11 cellular contexts compared by ENCODE assay signal in genomic region chr1:168636200-168636599, GRCh38. TPM values are rescaled to one million over a fixed set of nuclear protein-coding genes. Genes with fewer than 3 reads are reported as not detected.
DNase-seq lines count a peak whose midpoint lies in the region; ATAC-seq and TF ChIP-seq lines count a peak whose summit lies in the region.
"Had no signal": no experiment of that assay in that cellular context is flagged by ENCODE, and none has a peak within 500 bp of the region (broad histone marks: within the 10 kb centered on the region; RNA-seq: fewer than 3 reads in every experiment).

No MANE protein-coding gene starts in this region.

- H3K79me2 ChIP-seq in Karpas-422 (ENCODE audit: low read length): no peaks in the 10 kb centered on the region

- no TSS peak for BruUV-seq in A673 (replicated peaks; lab: Mats Ljungman, UMichigan)

- H3K4me2 ChIP-seq in Karpas-422 (ENCODE audit: low read depth, low read length, poor library complexity, severe bottlenecking): no peak overlapping the region

- no peak overlapping the region for H3K9ac ChIP-seq in Karpas-422 (ENCODE audit: low read length)

- H3K27ac ChIP-seq in A673 (ENCODE audit: low read depth, low read length, poor library complexity, severe bottlenecking): no peak overlapping the region
- no peak overlapping the region for H3K27ac ChIP-seq in Karpas-422 (ENCODE audit: low read length)
- H3K27ac ChIP-seq in lung (ENCODE audit: low read depth in 1 of 2, low read length in 1 of 2): peak overlapping the region in 1 of 2 donors; percentile 62

- POLR2A ChIA-PET in A673 (lab: Charles Lee; ENCODE audit: low non-redundant PET): no interaction called here

- no peak for TF ChIP-seq CTCF in A673 (conservative IDR thresholded peaks at IDR 0.05; ENCODE audit: low read depth, low read length)
- no peak for TF ChIP-seq CTCF in cardiac fibroblast (IDR thresholded peaks at IDR 0.05; ENCODE audit: low read depth, low read length)
- no peak for TF ChIP-seq CTCF in lung (IDR thresholded peaks at IDR 0.05; ENCODE audit: control extremely low read depth, extremely low read depth)

- H2AFZ ChIP-seq in Karpas-422 (ENCODE audit: low read length): no peak overlapping the region

- DNase-seq in A673 (ENCODE audit: low spot score) (peak; percentile 13), Karpas-422 (peak; percentile 45), cardiac fibroblast (ENCODE audit: low read depth in 2 of 2) (peak; percentile 25 to 30), lung (ENCODE audit: low spot score) (no peak), SHP77 treated with DMSO at 0.1 percent for 48 hours (lab: John Stamatoyannopoulos, UW) (no peak)
- DNase-seq: activated B cell treated with CpG ODN at 0.5 μM for 24 hours; NCI-H2081; stimulated activated CD4-positive, alpha-beta T cell treated with anti-CD3 and anti-CD28 coated beads, Interleukin-2, amount 100 ng/mL, for 24 hours had no signal

- H3K4me1 ChIP-seq in A673 (ENCODE audit: insufficient read depth, low read length, poor library complexity, severe bottlenecking) (no peaks in the 10 kb centered on the region), Karpas-422 (ENCODE audit: low read length) (no peaks in the 10 kb centered on the region), lung (ENCODE audit: control insufficient read depth in 2 of 2, insufficient read depth in 2 of 2, low read length in 2 of 2) (no peaks in the 10 kb centered on the region)

- peak; percentile 19 for ATAC-seq in lung (ENCODE audit: insufficient read depth, low FRiP score)
- no peak for ATAC-seq in HG02642 (IDR thresholded peaks at IDR 0.05; ENCODE audit: poor library complexity, unreplicated experiment)
- no peak for ATAC-seq in HG02852 (IDR thresholded peaks at IDR 0.05; ENCODE audit: unreplicated experiment)
- ATAC-seq in GM21529 (IDR thresholded peaks at IDR 0.05; ENCODE audit: unreplicated experiment): no peak

- WGBS in lung, 2 donors: 43 to 50% methylated on average over 1 of the region's 1 CpG

- no peak overlapping the region for H3K4me3 ChIP-seq in A673 (ENCODE audit: low read depth, low read length, poor library complexity, severe bottlenecking)
- no peak overlapping the region for H3K4me3 ChIP-seq in Karpas-422 (ENCODE audit: low read length)
- no peak overlapping the region for H3K4me3 ChIP-seq in cardiac fibroblast (replicated peaks in 1 of 2; ENCODE audit: low read depth in 2 of 2, low read length in 2 of 2)
- no peak overlapping the region for H3K4me3 ChIP-seq in lung

- no peaks in the 10 kb centered on the region for H3K27me3 ChIP-seq in A673 (replicated peaks; ENCODE audit: insufficient read depth, low read depth, low read length, poor library complexity)
- no peaks in the 10 kb centered on the region for H3K27me3 ChIP-seq in Karpas-422 (ENCODE audit: low read length)
- H3K27me3 ChIP-seq in lung (ENCODE audit: control insufficient read depth, insufficient read depth): no peaks in the 10 kb centered on the region

- H3K9me3 ChIP-seq in A673 (ENCODE audit: low read depth, low read length, poor library complexity, severe bottlenecking) (no peaks in the 10 kb centered on the region), Karpas-422 (ENCODE audit: low read length) (no peaks in the 10 kb centered on the region), lung (ENCODE audit: control insufficient read depth in 2 of 2, insufficient read depth in 1 of 2, low read length in 1 of 2) (no peaks in the 10 kb centered on the region)

- intact Hi-C loops in A673 (cut with micrococcal nuclease; ENCODE audit: unreplicated experiment): loop anchor here (10.0 kb wide), 1 partner anchor 499 kb away; no protein-coding TSS in a partner anchor

- no peaks in the 10 kb centered on the region for H3K9me2 ChIP-seq in Karpas-422 (replicated peaks; ENCODE audit: insufficient read depth, low read length)

- H3K36me3 ChIP-seq in A673 (ENCODE audit: insufficient read depth, low read length, poor library complexity, severe bottlenecking) (no peaks in the 10 kb centered on the region), Karpas-422 (ENCODE audit: insufficient read depth, low read length) (no peaks in the 10 kb centered on the region), lung (ENCODE audit: control insufficient read depth in 2 of 2, insufficient read depth in 2 of 2, low read length in 2 of 2) (no peaks in the 10 kb centered on the region)

- no peaks in the 10 kb centered on the region for H4K20me1 ChIP-seq in Karpas-422 (ENCODE audit: insufficient read depth, low read depth, low read length)

- CTCF ChIA-PET in A673 (lab: Charles Lee): interaction anchor here (0.6 to 1.6 kb wide), 2 partner anchors 178 to 712 kb away, joined by 5 to 6 read pairs; no protein-coding TSS in a partner anchor

RNA-seq across cellular contexts. Expression of gene XCL1, which starts 59.8 kb away (rescaled TPM):
- not detected in 2 replicates for total RNA-seq in A673 (2021)
- not detected in 2 replicates for total RNA-seq in Karpas-422 (2014; rRNA removed; shearing (Covaris generic); ENCODE audit: low replicate concordance)
- under 1 TPM; 0.15 to 0.43 TPM for total RNA-seq in lung
- polyA plus RNA-seq in lung: under 1 TPM; 0.29 to 0.71 TPM
- total RNA-seq: activated B cell treated with CpG ODN at 0.5 μM for 24 hours had no signal

Comparison
In these comparisons a context has a peak if more than half of its experiments do, and no peak if none do; other contexts are left out.
1. DNase-seq: peak in A673 (single experiment), Karpas-422 (single experiment) and cardiac fibroblast (2 of 2); none in lung (single experiment) and SHP77 treated with DMSO at 0.1 percent for 48 hours (single experiment).